Comparison of ENCODE assay signal across 22 cellular contexts in genomic region chr2:118312963-118313756, GRCh38.
DNase-seq lines count a peak whose midpoint lies in the region; ATAC-seq and TF ChIP-seq lines count a peak whose summit lies in the region.
"Had no signal": no experiment of that assay in that cellular context is flagged by ENCODE, and none has a peak within 500 bp of the region (broad histone marks: within the 10 kb centered on the region; RNA-seq: fewer than 3 reads in every experiment).

No MANE protein-coding gene starts in this region.

- TF ChIP-seq CTCF in HCT116 (IDR thresholded peaks at IDR 0.05 in 2 of 3, conservative IDR thresholded peaks at IDR 0.05 in 1 of 3; ENCODE audit: borderline replicate concordance in 1 of 3, insufficient read depth in 1 of 3, low read depth in 2 of 3, low read length in 2 of 3) (0 out of 6 replicates have a peak, but pooled peaks of 2 of the 3 experiments have one; percentile 5 to 8), choroid plexus epithelial cell (conservative IDR thresholded peaks at IDR 0.05; ENCODE audit: low read depth, low read length) (peak; percentile 2), PC-9 (conservative IDR thresholded peaks at IDR 0.05) (no peak)

- no peaks in the 10 kb centered on the region for H3K9me2 ChIP-seq in HCT116 (ENCODE audit: insufficient read depth)
- H3K9me2 ChIP-seq in PC-9 (ENCODE audit: insufficient read depth), result no peaks in the 10 kb centered on the region
- H3K9me2 ChIP-seq: SK-N-SH had no signal

- H3K9me3 ChIP-seq in HCT116 (ENCODE audit: control insufficient read depth in 1 of 2, insufficient read depth in 1 of 2, low read depth in 1 of 2, low read length in 2 of 2) (no peaks in the 10 kb centered on the region), PC-9 (ENCODE audit: insufficient read depth, low read depth) (no peaks in the 10 kb centered on the region)
- H3K9me3 ChIP-seq: breast epithelium, Caco-2, esophagus squamous epithelium, Peyer's patch, SK-N-SH had no signal

- H3K9ac ChIP-seq in HCT116 (ENCODE audit: low read length), result no peak overlapping the region
- H3K9ac ChIP-seq: SK-N-SH had no signal

- H3K4me3 ChIP-seq in HCT116 (replicated peaks in 1 of 2; ENCODE audit: low read depth in 1 of 2, low read length in 2 of 2), result no peak overlapping the region
- H3K4me3 ChIP-seq in choroid plexus epithelial cell (ENCODE audit: low read depth, low read length), result no peak overlapping the region
- H3K4me3 ChIP-seq in PC-9, result no peak overlapping the region
- H3K4me3 ChIP-seq: breast epithelium, dorsolateral prefrontal cortex, esophagus squamous epithelium, GM12878, Peyer's patch, skin epidermis had no signal

- no peak for TF ChIP-seq POLR2A in HCT116 (IDR thresholded peaks at IDR 0.05; ENCODE audit: borderline replicate concordance, extremely low read depth, insufficient read depth, insufficient read length)

- H3K36me3 ChIP-seq in HCT116 (ENCODE audit: control insufficient read depth in 1 of 2, insufficient read depth in 2 of 2, low read length in 2 of 2) (no peaks in the 10 kb centered on the region), PC-9 (ENCODE audit: low read depth) (no peaks in the 10 kb centered on the region)
- H3K36me3 ChIP-seq: breast epithelium, esophagus squamous epithelium, Peyer's patch had no signal

- no peaks in the 10 kb centered on the region for H3K79me2 ChIP-seq in HCT116 (ENCODE audit: insufficient read depth, low read length)
- no peaks in the 10 kb centered on the region for H3K79me2 ChIP-seq in PC-9 (ENCODE audit: low read depth)

- DNase-seq in DMS 273 (lab: John Stamatoyannopoulos, UW; ENCODE audit: unreplicated experiment), result peak; percentile 91
- DNase-seq in HCT116 (ENCODE audit: low read depth, low spot score), result no peak
- no peak for DNase-seq in choroid plexus epithelial cell (ENCODE audit: low read depth)
- DNase-seq in left kidney (ENCODE audit: low read depth, low spot score), result peak; percentile 92
- no peak for DNase-seq in cerebellar nuclear complex (lab: John Stamatoyannopoulos, UW)
- DNase-seq in head of caudate nucleus, result no peak
- DNase-seq in PC-9, result no peak
- DNase-seq in inferior parietal cortex (ENCODE audit: extremely low spot score), result no peak
- DNase-seq: activated CD4-positive, alpha-beta memory T cell treated with anti-CD3 and anti-CD28 coated beads for 36 hours; activated naive CD8-positive, alpha-beta T cell treated with anti-CD3 and anti-CD28 coated beads, Interleukin-2, amount 10 ng/mL, durations not matched to agents 7 days and 5 days; activated T-cell treated with anti-CD3 and anti-CD28 coated beads, Interleukin-2, amount 50 U/mL, for 4 hours; dorsolateral prefrontal cortex; esophagus squamous epithelium; left cardiac atrium; MM.1S; NCI-H187; Peyer's patch; SK-N-SH had no signal

- RAD21 ChIA-PET in HCT116 (lab: Charles Lee; ENCODE audit: low non-redundant PET in 1 of 2, low total read pairs in 2 of 2, uncharacterized antibody in 2 of 2, unreplicated experiment in 2 of 2), result no interaction called here

- no peaks in the 10 kb centered on the region for H3F3A ChIP-seq in PC-9 (ENCODE audit: insufficient read depth, low read depth)

- H3K4me2 ChIP-seq in HCT116 (ENCODE audit: low read length) (no peak overlapping the region), PC-9 (no peak overlapping the region)
- H3K4me2 ChIP-seq: SK-N-SH had no signal

- H4K20me1 ChIP-seq in HCT116 (ENCODE audit: insufficient read depth), result no peaks in the 10 kb centered on the region
- no peaks in the 10 kb centered on the region; the same call in 1 of the 2 replicates for H4K20me1 ChIP-seq in PC-9 (ENCODE audit: insufficient read depth)

- H3K27me3 ChIP-seq in HCT116 (ENCODE audit: insufficient read depth, low read length) (no peaks in the 10 kb centered on the region), PC-9 (ENCODE audit: insufficient read depth, low read depth) (no peaks in the 10 kb centered on the region)
- H3K27me3 ChIP-seq: dorsolateral prefrontal cortex, Peyer's patch had no signal

- 0 out of 2 replicates have a peak, but pooled peaks have one; percentile 40 for ATAC-seq in HCT116
- ATAC-seq: activated T-cell treated with anti-CD3 and anti-CD28 coated beads, Interleukin-2, amount 50 U/mL, for 4 hours; GM12878; left cardiac atrium had no signal

- BruUV-seq in HCT116 (replicated peaks; lab: Mats Ljungman, UMichigan) (no TSS peak), PC-9 (replicated peaks; lab: Mats Ljungman, UMichigan) (no TSS peak)

- no peaks in the 10 kb centered on the region for H3K4me1 ChIP-seq in HCT116 (ENCODE audit: control insufficient read depth in 1 of 2, insufficient read depth in 2 of 2, low read length in 2 of 2)
- no peaks in the 10 kb centered on the region for H3K4me1 ChIP-seq in PC-9 (replicated peaks; ENCODE audit: insufficient read depth)
- H3K4me1 ChIP-seq: breast epithelium, Caco-2, Peyer's patch had no signal

- POLR2A ChIA-PET in HCT116 (lab: Charles Lee) (no interaction called here), PC-9 (lab: Charles Lee; ENCODE audit: unreplicated experiment) (no interaction called here)

- intact Hi-C loops in HCT116 (cut with micrococcal nuclease) (no loop called here), head of caudate nucleus (cut with DNase I) (no loop called here), PC-9 (cut with micrococcal nuclease; ENCODE audit: unreplicated experiment) (no loop called here)

- H3K27ac ChIP-seq in HCT116 (ENCODE audit: low read depth, low read length) (no peak overlapping the region), PC-9 (no peak overlapping the region)
- H3K27ac ChIP-seq: breast epithelium, dorsolateral prefrontal cortex, esophagus squamous epithelium, Peyer's patch, skin epidermis had no signal

- H2AFZ ChIP-seq in HCT116 (ENCODE audit: low read depth, low read length, poor library complexity, severe bottlenecking), result no peak overlapping the region
- H2AFZ ChIP-seq in PC-9, result no peak overlapping the region

- CTCF ChIA-PET in HCT116 (lab: Charles Lee), result no interaction called here
- CTCF ChIA-PET in PC-9 (lab: Charles Lee), result no interaction called here

- TF ChIP-seq RAD21 in HCT116 (IDR thresholded peaks at IDR 0.05; ENCODE audit: low read depth), result no peak

TF ChIP-seq in HCT116, 20 proteins besides CTCF, POLR2A, EP300 and RAD21:
- TF ChIP-seq YY1 (IDR thresholded peaks at IDR 0.05; ENCODE audit: extremely low read depth, insufficient replicate concordance, low read depth, low read length) (no peak), ELF1 (IDR thresholded peaks at IDR 0.05; ENCODE audit: borderline replicate concordance, low read depth) (no peak), EZH2phosphoT487 (IDR thresholded peaks at IDR 0.05; ENCODE audit: borderline replicate concordance) (no peak), CBX3 (IDR thresholded peaks at IDR 0.05; ENCODE audit: low read depth) (no peak), SIN3A (IDR thresholded peaks at IDR 0.05; ENCODE audit: low read depth) (no peak), ATF3 (IDR thresholded peaks at IDR 0.05) (no peak), CEBPB (IDR thresholded peaks at IDR 0.05; ENCODE audit: low read depth) (no peak), POLR2AphosphoS5 (IDR thresholded peaks at IDR 0.05; ENCODE audit: low read depth, low read length) (no peak), FOSL1 (IDR thresholded peaks at IDR 0.05; ENCODE audit: low read depth) (no peak), TCF7L2 (IDR thresholded peaks at IDR 0.05; ENCODE audit: borderline replicate concordance, extremely low read depth, insufficient read depth, insufficient read length) (no peak), ZNF274 (IDR thresholded peaks at IDR 0.05; ENCODE audit: low read depth, low read length) (no peak)

Comparison
In these comparisons a context has a peak if more than half of its experiments do, and no peak if none do; other contexts are left out.
1. DNase-seq: peak in DMS 273 (single experiment) and left kidney (single experiment); none in HCT116 (single experiment), choroid plexus epithelial cell (single experiment), cerebellar nuclear complex (0 of 2), head of caudate nucleus (0 of 42), PC-9 (0 of 2) and inferior parietal cortex (single experiment).